8 cellular contexts compared by ENCODE assay signal in genomic region chr16:5033256-5034166, GRCh38. TPM values are rescaled to one million over a fixed set of nuclear protein-coding genes. Genes with fewer than 3 reads are reported as not detected.
A peak's percentile ranks its signal among the peaks of the same experiment; 100 is the strongest.
DNase-seq lines count a peak whose midpoint lies in the region; TF ChIP-seq lines count a peak whose summit lies in the region.

Gene NAGPA (minus strand): TSS chr16:5033935. CDS start chr16:5033914, 21 bp downstream.

- no peaks in the 10 kb centered on the region for H4K20me1 ChIP-seq in SU-DHL-6 (ENCODE audit: low read depth, low read length)

- no peak for TF ChIP-seq POLR2A in testis (IDR thresholded peaks at IDR 0.05)

- H3K36me3 ChIP-seq in HEK293 (ENCODE audit: control insufficient read depth in 2 of 2, insufficient read depth in 1 of 2, low read length in 2 of 2) = no peaks in the 10 kb centered on the region
- H3K36me3 ChIP-seq in SU-DHL-6 (ENCODE audit: low read length) = no peaks in the 10 kb centered on the region
- no peaks in the 10 kb centered on the region for H3K36me3 ChIP-seq in testis (ENCODE audit: low read depth, missing control alignments)

- H3K27ac ChIP-seq in HEK293 (ENCODE audit: extremely low read depth, low read depth, low read length) (no peak within 1 kb of the TSS), SU-DHL-6 (ENCODE audit: low read depth, low read length) (no peak within 1 kb of the TSS), testis (peak within 1 kb of the TSS; percentile 72 to 85)

- no peaks in the 10 kb centered on the region for H3K9me2 ChIP-seq in SU-DHL-6 (replicated peaks; ENCODE audit: insufficient read depth, low read length)

- no peaks in the 10 kb centered on the region for H3K27me3 Mint-ChIP-seq in activated naive CD8-positive, alpha-beta T cell treated with anti-CD3 and anti-CD28 coated beads for 36 hours
- H3K27me3 Mint-ChIP-seq in osteocyte (ENCODE audit: unreplicated experiment) = peaks cover 2% of the 10 kb centered on the region

- TF ChIP-seq CTCF in HEK293 (tag by site-specific recombination; IDR thresholded peaks at IDR 0.05) (no peak), SU-DHL-6 (IDR thresholded peaks at IDR 0.05; ENCODE audit: insufficient read depth, low read length, poor library complexity, severe bottlenecking) (no peak), osteocyte (IDR thresholded peaks at IDR 0.05) (no peak), testis (IDR thresholded peaks at IDR 0.05) (no peak)

- peak within 1 kb of the TSS; percentile 82 for H3K27ac Mint-ChIP-seq in activated naive CD8-positive, alpha-beta T cell treated with anti-CD3 and anti-CD28 coated beads for 36 hours
- H3K27ac Mint-ChIP-seq in osteocyte (ENCODE audit: unreplicated experiment) = peak within 1 kb of the TSS; percentile 71

- H3K27me3 ChIP-seq in SU-DHL-6 (ENCODE audit: low read length) (no peaks in the 10 kb centered on the region), testis (no peaks in the 10 kb centered on the region)

- no peaks in the 10 kb centered on the region for H3K9me3 Mint-ChIP-seq in activated naive CD8-positive, alpha-beta T cell treated with anti-CD3 and anti-CD28 coated beads for 36 hours
- no peaks in the 10 kb centered on the region for H3K9me3 Mint-ChIP-seq in osteocyte (ENCODE audit: unreplicated experiment)

- H3K4me1 ChIP-seq in HEK293 (ENCODE audit: control insufficient read depth, insufficient read depth, low read length) (no peaks in the 10 kb centered on the region), testis (peaks cover 13% of the 10 kb centered on the region)

- 0% methylated on average over 19 to 82 of the region's 104 CpGs for WGBS in testis, 2 donors

- H3K4me2 ChIP-seq in SU-DHL-6 (ENCODE audit: low read depth, low read length, poor library complexity, severe bottlenecking) = peak within 1 kb of the TSS; percentile 97

- H3K9ac ChIP-seq in SU-DHL-6 (ENCODE audit: low read length) = peak within 1 kb of the TSS; percentile 68

- H3K79me2 ChIP-seq in SU-DHL-6 (ENCODE audit: insufficient read depth, low read length) = no peaks in the 10 kb centered on the region

- H3K9me3 ChIP-seq in HEK293 (ENCODE audit: control insufficient read depth, insufficient read depth, low read depth, low read length) (no peaks in the 10 kb centered on the region), SU-DHL-6 (ENCODE audit: insufficient read depth, low read length) (no peaks in the 10 kb centered on the region), testis (no peaks in the 10 kb centered on the region)

- peak within 1 kb of the TSS; percentile 98 for H2AFZ ChIP-seq in SU-DHL-6 (ENCODE audit: low read depth, low read length, severe bottlenecking)

- H3K4me1 Mint-ChIP-seq in activated naive CD8-positive, alpha-beta T cell treated with anti-CD3 and anti-CD28 coated beads for 36 hours = peaks cover 22% of the 10 kb centered on the region
- H3K4me1 Mint-ChIP-seq in osteocyte (ENCODE audit: unreplicated experiment) = peaks cover 17% of the 10 kb centered on the region

- no peaks in the 10 kb centered on the region for H3F3A ChIP-seq in SU-DHL-6 (ENCODE audit: insufficient read depth)

- POLR2A ChIA-PET in HEK293 (lab: Yijun Ruan, JAX) = interaction anchor here (0.6 to 1.2 kb wide), 4 partner anchors 16 to 417 kb away, joined by 3 to 5 read pairs (median 4); no protein-coding TSS in a partner anchor

- H3K4me3 Mint-ChIP-seq in activated naive CD8-positive, alpha-beta T cell treated with anti-CD3 and anti-CD28 coated beads for 36 hours = peak within 1 kb of the TSS; percentile 88
- H3K4me3 Mint-ChIP-seq in osteocyte (ENCODE audit: unreplicated experiment) = peak within 1 kb of the TSS; percentile 83

- CTCF ChIA-PET in HEK293 (lab: Yijun Ruan, JAX) = interaction anchor here (0.6 to 1.4 kb wide), 6 partner anchors 9 to 79 kb away, joined by 3 to 4 read pairs (median 3); partner anchors contain the start of gene SEC14L5

- intact Hi-C loops in head of caudate nucleus (cut with DNase I) = loop anchor here (5.0 kb wide), 1 partner anchor 39 kb away; the partner anchor contains the start of gene ALG1
- intact Hi-C loops in testis (cut with DNase I; ENCODE audit: low total_unique reads) = no loop called here

- H3K4me3 ChIP-seq in HEK293 (ENCODE audit: low read depth, low read length) (peak within 1 kb of the TSS; percentile 84), SU-DHL-6 (ENCODE audit: insufficient read depth, low read length, poor library complexity, severe bottlenecking) (peak within 1 kb of the TSS; percentile 81), testis (peak within 1 kb of the TSS; percentile 85 to 86)

- H3K36me3 Mint-ChIP-seq in activated naive CD8-positive, alpha-beta T cell treated with anti-CD3 and anti-CD28 coated beads for 36 hours = peaks cover 11% of the 10 kb centered on the region
- H3K36me3 Mint-ChIP-seq in osteocyte (ENCODE audit: unreplicated experiment) = peaks cover 3% of the 10 kb centered on the region

- peak; percentile 52 for DNase-seq in GM04504 (ENCODE audit: low read depth)
- peak; percentile 70 for DNase-seq in MV-4-11 (lab: John Stamatoyannopoulos, UW)
- peak; percentile 83 for DNase-seq in activated naive CD8-positive, alpha-beta T cell treated with anti-CD3 and anti-CD28 coated beads for 36 hours
- peak; percentile 90 to 98 (median 94) for DNase-seq in head of caudate nucleus
- peak; percentile 93 for DNase-seq in osteocyte (ENCODE audit: extremely low spot score, unreplicated experiment)
- DNase-seq in testis = peak; percentile 95

TF ChIP-seq in HEK293, 187 proteins besides CTCF, POLR2A, EP300 and RAD21 (continues in another document):
- peak; percentile 83 for TF ChIP-seq ZNF501 (tag by site-specific recombination; IDR thresholded peaks at IDR 0.05)
- TF ChIP-seq ZBTB8A (tag by site-specific recombination; IDR thresholded peaks at IDR 0.05) = peak; percentile 66
- no peak for TF ChIP-seq ZNF280D (tag by site-specific recombination; IDR thresholded peaks at IDR 0.05)
- no peak for TF ChIP-seq ZNF791 (tag by site-specific recombination; IDR thresholded peaks at IDR 0.05)
- TF ChIP-seq ZNF16 (tag by site-specific recombination; IDR thresholded peaks at IDR 0.05; ENCODE audit: low read depth) = no peak
- peak; percentile 18; the same call in 1 of the 2 replicates for TF ChIP-seq ZNF777 (tag by site-specific recombination; IDR thresholded peaks at IDR 0.05; ENCODE audit: borderline replicate concordance)
- peak; percentile 79 for TF ChIP-seq KLF8 (tag by site-specific recombination; IDR thresholded peaks at IDR 0.05)
- TF ChIP-seq ZNF600 (tag by site-specific recombination; IDR thresholded peaks at IDR 0.05) = no peak; the same call in 1 of the 2 replicates
- no peak for TF ChIP-seq BCL11A (tag by site-specific recombination; IDR thresholded peaks at IDR 0.05; ENCODE audit: low read depth)
- no peak for TF ChIP-seq GFI1B (tag by site-specific recombination; IDR thresholded peaks at IDR 0.05)
- peak; percentile 74 for TF ChIP-seq ZNF843 (tag by site-specific recombination; IDR thresholded peaks at IDR 0.05)
- no peak for TF ChIP-seq ZNF555 (tag by site-specific recombination; conservative IDR thresholded peaks at IDR 0.05)
- TF ChIP-seq ZNF529 (tag by site-specific recombination; IDR thresholded peaks at IDR 0.05; ENCODE audit: insufficient replicate concordance) = no peak
- peak; percentile 61 for TF ChIP-seq ZBTB11 (tag by site-specific recombination; conservative IDR thresholded peaks at IDR 0.05; ENCODE audit: low read depth)

RNA-seq across cellular contexts. Expression of gene NAGPA, which starts in this region (rescaled TPM):
- 10 to 100 TPM; 14.7 to 16.4 TPM for total RNA-seq in activated naive CD8-positive, alpha-beta T cell treated with anti-CD3 and anti-CD28 coated beads for 36 hours
- 16.8 and 19.9 TPM in 2 replicates for total RNA-seq in osteocyte
- 10 to 100 TPM; 38.7 to 39.0 TPM for total RNA-seq in testis
- 11.4 TPM for polyA plus RNA-seq in testis (ENCODE audit: insufficient read depth, low read depth, low replicate concordance)

Comparison
In these comparisons a context has a peak if more than half of its experiments do, and no peak if none do; other contexts are left out.
1. H3K27ac ChIP-seq: peak in testis (2 of 2); none in HEK293 (single experiment) and SU-DHL-6 (single experiment).
2. Peak in every context shown above with its lines, with median percentiles within 50 percentile points of each other: DNase-seq and H3K4me3 ChIP-seq.